13 cellular contexts compared by ENCODE assay signal in the genomic region with DNA sequence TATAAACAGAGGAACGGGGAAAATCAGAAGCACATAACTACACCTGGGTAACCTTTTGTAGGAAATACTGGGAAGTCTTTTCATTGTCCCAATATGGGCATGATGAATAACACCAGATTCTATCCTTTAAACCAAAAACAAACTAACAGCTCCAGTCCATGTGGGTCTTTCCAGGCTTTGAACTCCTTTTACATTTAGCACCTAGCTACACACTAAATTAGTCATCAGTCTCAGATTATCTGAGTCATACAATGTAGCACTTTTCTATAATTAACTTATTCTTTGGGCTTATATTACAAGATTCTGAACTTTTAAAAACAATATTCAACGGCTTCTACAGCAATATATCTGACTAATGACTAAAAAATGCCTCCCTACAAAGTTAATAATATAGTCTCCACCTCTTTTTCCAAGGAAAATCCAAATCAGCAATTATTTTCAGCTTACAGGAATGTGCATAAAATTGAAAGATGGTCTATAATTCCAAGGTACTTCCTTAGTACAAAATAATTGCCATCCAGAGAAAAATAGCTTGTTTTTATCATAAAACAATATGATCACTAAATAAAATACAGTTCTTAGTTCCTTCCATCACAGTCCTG. TPM values are rescaled to one million over a fixed set of nuclear protein-coding genes. Genes with fewer than 3 reads are reported as not detected.
DNase-seq lines count a peak whose midpoint lies in the region; ATAC-seq and TF ChIP-seq lines count a peak whose summit lies in the region.
"Had no signal": no experiment of that assay in that cellular context is flagged by ENCODE, and none has a peak within 500 bp of the region (broad histone marks: within the 10 kb centered on the region; RNA-seq: fewer than 3 reads in every experiment).

No MANE protein-coding gene starts in this region.

- H3K27me3 Mint-ChIP-seq in effector memory CD8-positive, alpha-beta T cell = peaks cover 32 to 52% of the 10 kb centered on the region in 2 donors

- H3K4me1 ChIP-seq in tibial nerve = no peaks in the 10 kb centered on the region
- H3K4me1 ChIP-seq: BLaER1 treated with 17β-estradiol and CSF1 and Interleukin-3, amounts not matched to agents 10 nM and 100 nM had no signal

- ATAC-seq in GM21360 (IDR thresholded peaks at IDR 0.05; ENCODE audit: unreplicated experiment) = peak; percentile 59
- ATAC-seq in effector memory CD8-positive, alpha-beta T cell (replicated peaks) = no peak
- ATAC-seq in HG02759 (IDR thresholded peaks at IDR 0.05; ENCODE audit: unreplicated experiment) = no peak

- 48 to 70% methylated on average over 2 of the region's 2 CpGs for WGBS in tibial nerve, 2 donors

- TF ChIP-seq POLR2A in tibial nerve (IDR thresholded peaks at IDR 0.05) = no peak

- H3K9me3 ChIP-seq in tibial nerve = no peaks in the 10 kb centered on the region
- H3K9me3 ChIP-seq: BLaER1 treated with 17β-estradiol and CSF1 and Interleukin-3, amounts not matched to agents 10 nM and 100 nM had no signal

- no peak for TF ChIP-seq EP300 in tibial nerve (IDR thresholded peaks at IDR 0.05)

- TF ChIP-seq CTCF in epithelial cell of esophagus (IDR thresholded peaks at IDR 0.05; ENCODE audit: insufficient read depth, low read depth, low read length, missing control alignments) (no peak), tibial nerve (IDR thresholded peaks at IDR 0.05) (no peak)

- peaks cover 18% of the 10 kb centered on the region for H3K36me3 Mint-ChIP-seq in effector memory CD8-positive, alpha-beta T cell (ENCODE audit: insufficient read depth)

- H3K4me3 Mint-ChIP-seq in effector memory CD8-positive, alpha-beta T cell = no peak overlapping the region

- H3K27me3 ChIP-seq in tibial nerve = no peaks in the 10 kb centered on the region
- H3K27me3 ChIP-seq: BLaER1 treated with 17β-estradiol and CSF1 and Interleukin-3, amounts not matched to agents 10 nM and 100 nM had no signal

- H3K36me3 ChIP-seq in tibial nerve = no peaks in the 10 kb centered on the region
- H3K36me3 ChIP-seq: BLaER1 treated with 17β-estradiol and CSF1 and Interleukin-3, amounts not matched to agents 10 nM and 100 nM had no signal

- no peaks in the 10 kb centered on the region for H3K4me1 Mint-ChIP-seq in effector memory CD8-positive, alpha-beta T cell (ENCODE audit: low read depth in 2 of 2)

- no peak overlapping the region for H3K27ac Mint-ChIP-seq in effector memory CD8-positive, alpha-beta T cell

- no peaks in the 10 kb centered on the region for H3K9me3 Mint-ChIP-seq in effector memory CD8-positive, alpha-beta T cell

- no peak overlapping the region for H3K27ac ChIP-seq in tibial nerve
- H3K27ac ChIP-seq: BLaER1 treated with 17β-estradiol and CSF1 and Interleukin-3, amounts not matched to agents 10 nM and 100 nM had no signal

- DNase-seq in EL (peak; percentile 30), HPDE6-E6E7 (ENCODE audit: extremely low spot score) (peak; percentile 20), epithelial cell of esophagus (ENCODE audit: low read depth) (peak; percentile 70), DMS79 (lab: John Stamatoyannopoulos, UW) (no peak), tibial nerve (ENCODE audit: low spot score in 2 of 2) (no peak)
- no peak for DNase-seq in effector memory CD8-positive, alpha-beta T cell
- DNase-seq: activated CD4-positive, alpha-beta T cell treated with anti-CD3 and anti-CD28 coated beads, Interleukin-2, amount 50 U/mL, for 4 hours; MV-4-11; NCI-H526 treated with DMSO at 0.1 percent for 48 hours; retina had no signal

- H3K4me3 ChIP-seq in epithelial cell of esophagus (ENCODE audit: low read length) (no peak overlapping the region), tibial nerve (no peak overlapping the region)
- H3K4me3 ChIP-seq: BLaER1 treated with 17β-estradiol and CSF1 and Interleukin-3, amounts not matched to agents 10 nM and 100 nM had no signal

RNA-seq across cellular contexts. Expression of gene STK33, which starts 26.3 kb away (rescaled TPM):
- 1 to 10 TPM; 3.6 to 6.8 (median 5.0) TPM for total RNA-seq in tibial nerve

Comparison
In these comparisons a context has a peak if more than half of its experiments do, and no peak if none do; other contexts are left out.
1. DNase-seq: peak in EL (single experiment), HPDE6-E6E7 (single experiment) and epithelial cell of esophagus (single experiment); none in DMS79 (single experiment), effector memory CD8-positive, alpha-beta T cell (0 of 3) and tibial nerve (0 of 2).